In the genomic region with DNA sequence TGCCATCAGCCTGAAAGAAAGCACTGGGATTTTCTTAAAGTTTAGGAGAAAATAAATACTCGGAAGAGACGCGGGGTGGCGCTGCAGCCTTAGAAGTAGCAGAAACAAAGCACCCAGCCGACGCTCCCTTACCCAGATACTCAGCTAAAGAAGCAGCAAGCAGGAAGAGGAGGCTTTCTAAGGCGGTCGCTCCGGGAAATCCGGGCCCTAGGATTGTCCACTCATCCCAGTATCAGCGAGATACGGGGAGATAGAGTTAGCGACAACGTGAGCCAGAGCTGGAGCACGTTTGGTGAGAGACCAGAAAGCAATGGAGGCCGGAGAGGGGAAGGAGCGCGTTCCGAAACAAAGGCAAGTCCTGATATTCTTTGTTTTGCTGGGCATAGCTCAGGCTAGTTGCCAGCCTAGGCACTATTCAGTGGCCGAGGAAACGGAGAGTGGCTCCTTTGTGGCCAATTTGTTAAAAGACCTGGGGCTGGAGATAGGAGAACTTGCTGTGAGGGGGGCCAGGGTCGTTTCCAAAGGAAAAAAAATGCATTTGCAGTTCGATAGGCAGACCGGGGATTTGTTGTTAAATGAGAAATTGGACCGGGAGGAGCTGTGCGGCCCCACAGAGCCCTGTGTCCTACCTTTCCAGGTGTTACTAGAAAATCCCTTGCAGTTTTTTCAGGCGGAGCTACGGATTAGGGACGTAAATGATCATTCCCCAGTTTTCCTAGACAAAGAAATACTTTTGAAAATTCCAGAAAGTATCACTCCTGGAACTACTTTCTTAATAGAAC, we compare ENCODE assay signal across 9 cellular contexts. TPM values are rescaled to one million over a fixed set of nuclear protein-coding genes. Genes with fewer than 3 reads are reported as not detected.
DNase-seq lines count a peak whose midpoint lies in the region; ATAC-seq and TF ChIP-seq lines count a peak whose summit lies in the region.
"Had no signal": no experiment of that assay in that cellular context is flagged by ENCODE, and none has a peak within 500 bp of the region (broad histone marks: within the 10 kb centered on the region; RNA-seq: fewer than 3 reads in every experiment).

Gene PCDHB2, plus strand, starts transcription at position 135 of the 782 bp plus-strand sequence. Its CDS starts 176 bp downstream, at position 311.

- no peak within 1 kb of the TSS for H3K9ac ChIP-seq in Karpas-422 (ENCODE audit: low read length)

- no peak within 1 kb of the TSS for H3K4me2 ChIP-seq in Karpas-422 (ENCODE audit: low read depth, low read length, poor library complexity, severe bottlenecking)

- no peak for ATAC-seq in GM18502 (IDR thresholded peaks at IDR 0.05; ENCODE audit: poor library complexity, unreplicated experiment)

- no peaks in the 10 kb centered on the region for H3K4me1 ChIP-seq in HAP-1
- H3K4me1 ChIP-seq in Karpas-422 (ENCODE audit: low read length), result no peaks in the 10 kb centered on the region

- H3K4me3 ChIP-seq in HAP-1 (peak within 1 kb of the TSS; percentile 18), coronary artery (peak within 1 kb of the TSS; percentile 62), Karpas-422 (ENCODE audit: low read length) (no peak within 1 kb of the TSS)

- in situ Hi-C loops in HAP-1 (cut with MboI; ENCODE audit: low sequenced_read_pairs), result no loop called here

- DNase-seq in HAP-1 (ENCODE audit: low spot score in 2 of 2), result peak; percentile 29 to 56
- DNase-seq in NCI-H774 (lab: John Stamatoyannopoulos, UW), result peak; percentile 81
- DNase-seq in coronary artery (ENCODE audit: low spot score), result no peak
- peak; percentile 20 for DNase-seq in medulla oblongata (ENCODE audit: extremely low spot score)
- no peak for DNase-seq in Karpas-422
- no peak for DNase-seq in activated effector memory CD4-positive, alpha-beta T cell treated with anti-CD3 and anti-CD28 coated beads, Interleukin-2, amount 50 U/mL, for 16 hours
- no peak for DNase-seq in activated CD4-positive, alpha-beta T cell treated with anti-CD3 and anti-CD28 coated beads for 4 hours

- H3K36me3 ChIP-seq in HAP-1 (replicated peaks) (no peaks in the 10 kb centered on the region), Karpas-422 (ENCODE audit: insufficient read depth, low read length) (no peaks in the 10 kb centered on the region)

- no peaks in the 10 kb centered on the region for H3K79me2 ChIP-seq in Karpas-422 (ENCODE audit: low read length)

- no peaks in the 10 kb centered on the region for H3K9me3 ChIP-seq in HAP-1
- no peaks in the 10 kb centered on the region for H3K9me3 ChIP-seq in Karpas-422 (ENCODE audit: low read length)

- H3K9me2 ChIP-seq in Karpas-422 (replicated peaks; ENCODE audit: insufficient read depth, low read length), result no peaks in the 10 kb centered on the region

- H2AFZ ChIP-seq in Karpas-422 (ENCODE audit: low read length), result no peak within 1 kb of the TSS

- no peak for TF ChIP-seq CTCF in coronary artery (IDR thresholded peaks at IDR 0.05)

- H3K27me3 ChIP-seq in HAP-1 (ENCODE audit: low read depth) (peaks cover 5% of the 10 kb centered on the region; the same call in 1 of the 2 replicates), Karpas-422 (ENCODE audit: low read length) (no peaks in the 10 kb centered on the region)

- H3K27ac ChIP-seq in coronary artery (no peak within 1 kb of the TSS), Karpas-422 (ENCODE audit: low read length) (no peak within 1 kb of the TSS)

- H4K20me1 ChIP-seq in Karpas-422 (ENCODE audit: insufficient read depth, low read depth, low read length), result no peaks in the 10 kb centered on the region

RNA-seq across cellular contexts. Expression of gene PCDHB2, which starts in this region (rescaled TPM):
- not detected in 2 replicates for total RNA-seq in Karpas-422 (2014; rRNA removed; shearing (Covaris generic); ENCODE audit: low replicate concordance)
- total RNA-seq: activated CD8-positive, alpha-beta memory T cell treated with anti-CD3 and anti-CD28 coated beads for 36 hours had no signal

Comparison
In these comparisons a context has a peak if more than half of its experiments do, and no peak if none do; other contexts are left out.
1. DNase-seq: peak in HAP-1 (2 of 2), NCI-H774 (single experiment) and medulla oblongata (single experiment); none in coronary artery (single experiment), Karpas-422 (single experiment), activated effector memory CD4-positive, alpha-beta T cell treated with anti-CD3 and anti-CD28 coated beads, Interleukin-2, amount 50 U/mL, for 16 hours (single experiment) and activated CD4-positive, alpha-beta T cell treated with anti-CD3 and anti-CD28 coated beads for 4 hours (0 of 2).